12 cellular contexts compared by ENCODE assay signal in the genomic region with DNA sequence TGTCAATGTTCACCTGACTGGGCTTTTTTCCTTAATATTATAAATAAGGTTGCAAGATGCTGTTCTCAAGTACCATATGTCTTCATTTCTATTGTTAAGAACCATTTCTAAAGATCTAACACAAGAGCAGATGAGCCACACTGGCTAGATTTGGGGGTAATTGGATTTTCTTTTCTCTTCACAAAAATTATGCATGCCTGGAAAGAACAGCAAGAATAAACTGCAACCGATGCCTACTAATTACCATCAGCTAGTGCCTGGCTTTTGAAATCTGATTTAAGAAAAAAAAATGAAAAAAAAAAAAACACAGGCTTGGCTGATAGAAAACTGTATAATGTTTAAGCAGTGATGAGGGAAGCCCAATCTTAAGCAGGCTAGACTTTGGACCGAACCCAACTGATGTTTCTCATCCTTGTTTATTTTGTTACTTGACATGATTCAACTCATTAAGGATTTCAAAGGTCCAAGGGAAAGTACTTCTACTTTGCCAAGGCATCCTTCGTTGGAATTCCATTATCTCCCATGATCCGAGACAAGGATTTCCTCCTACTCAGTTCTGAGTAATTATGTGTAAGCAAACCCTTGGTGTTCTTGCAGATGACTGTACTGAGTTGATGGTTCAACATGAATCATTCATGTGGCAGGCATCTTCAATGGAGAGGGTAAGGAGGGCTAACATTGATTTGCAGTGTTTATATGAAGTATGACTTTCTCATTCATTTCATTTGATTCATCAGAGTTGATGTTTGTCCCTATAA.
DNase-seq lines count a peak whose midpoint lies in the region; ATAC-seq, FAIRE-seq and TF ChIP-seq lines count a peak whose summit lies in the region.
"Had no signal": no experiment of that assay in that cellular context is flagged by ENCODE, and none has a peak within 500 bp of the region (broad histone marks: within the 10 kb centered on the region; RNA-seq: fewer than 3 reads in every experiment).

No MANE protein-coding gene starts in this region.

- no peaks in the 10 kb centered on the region for H3K79me2 ChIP-seq in astrocyte (ENCODE audit: insufficient read depth, low read length)
- no peaks in the 10 kb centered on the region for H3K79me2 ChIP-seq in keratinocyte (ENCODE audit: control insufficient read depth, insufficient read depth, low read length)

- FAIRE-seq in astrocyte (lab: Jason Lieb, UNC) (peak; percentile 100), keratinocyte (lab: Jason Lieb, UNC) (peak; percentile 100)

- peak; percentile 94 for DNase-seq in MCF 10A (ENCODE audit: unreplicated experiment)
- DNase-seq in breast epithelium (ENCODE audit: low spot score in 2 of 2): no peak
- DNase-seq in astrocyte (ENCODE audit: low read depth): peak; percentile 100
- DNase-seq in keratinocyte (ENCODE audit: low read depth, low spot score): peak; percentile 90
- no peak for DNase-seq in activated naive CD4-positive, alpha-beta T cell treated with Interleukin-2 at 50 U/mL for 16 hours
- no peak for DNase-seq in DMS79 (lab: John Stamatoyannopoulos, UW)
- no peak for DNase-seq in Ammon's horn (ENCODE audit: low spot score)
- DNase-seq: activated CD4-positive, alpha-beta T cell treated with anti-CD3 and anti-CD28 coated beads for 48 hours; amygdala; NK-92 treated with Interleukin-12 subunit alpha and Interleukin-12 subunit beta, amount 100 ng/mL, for 24 hours had no signal

- CTCF ChIA-PET in MCF 10A (lab: Yijun Ruan, JAX): interaction anchor here (0.6 kb wide), 1 partner anchor 302 kb away, joined by 4 read pairs; no protein-coding TSS in a partner anchor

- H3K4me3 ChIP-seq in breast epithelium (no peak overlapping the region), astrocyte (ENCODE audit: insufficient read depth, low read depth, low read length) (no peak overlapping the region), keratinocyte (ENCODE audit: control insufficient read depth in 2 of 3, extremely low read depth in 1 of 3, insufficient read depth in 2 of 3, low read depth in 1 of 3, low read length in 3 of 3) (peak overlapping the region in 1 of 3 experiments; percentile 5)
- H3K4me3 ChIP-seq: skin epidermis had no signal

- no peaks in the 10 kb centered on the region for H3K4me1 ChIP-seq in breast epithelium
- peaks cover 35% of the 10 kb centered on the region for H3K4me1 ChIP-seq in astrocyte (ENCODE audit: insufficient read depth, low read length)
- peaks cover 42% of the 10 kb centered on the region for H3K4me1 ChIP-seq in keratinocyte (ENCODE audit: control insufficient read depth, extremely low read depth, insufficient read depth, low read length)

- no peaks in the 10 kb centered on the region for H3K9me1 ChIP-seq in keratinocyte (ENCODE audit: control insufficient read depth, extremely low read depth, insufficient read depth, low read length)

- no TSS peak for BruUV-seq in MCF 10A (replicated peaks; lab: Mats Ljungman, UMichigan)

- H3K4me2 ChIP-seq in astrocyte (ENCODE audit: low read length) (peak overlapping the region; percentile 50), keratinocyte (ENCODE audit: control insufficient read depth, extremely low read depth, insufficient read depth, low read depth, low read length) (peak overlapping the region; percentile 59)

- H3K27me3 Mint-ChIP-seq in MCF 10A (ENCODE audit: insufficient read depth, unreplicated experiment) (no peaks in the 10 kb centered on the region), astrocyte (ENCODE audit: low read depth, unreplicated experiment) (no peaks in the 10 kb centered on the region)

- H3K9ac ChIP-seq in astrocyte (ENCODE audit: low read length): peak overlapping the region; percentile 29
- no peak overlapping the region for H3K9ac ChIP-seq in keratinocyte (ENCODE audit: control insufficient read depth, extremely low read depth, insufficient read depth, low read length)

- TF ChIP-seq POLR2A in breast epithelium (IDR thresholded peaks at IDR 0.05): no peak

- H3K4me3 Mint-ChIP-seq in MCF 10A (ENCODE audit: unreplicated experiment) (no peak overlapping the region), astrocyte (ENCODE audit: unreplicated experiment) (peak overlapping the region; percentile 43)

- intact Hi-C loops in MCF 10A (cut with micrococcal nuclease) (loop anchor here (2.0 kb wide), 2 partner anchors 46 to 104 kb away; no protein-coding TSS in a partner anchor), breast epithelium (cut with DNase I; ENCODE audit: low total_unique reads) (no loop called here)

- H3K36me3 Mint-ChIP-seq in MCF 10A (ENCODE audit: insufficient read depth, unreplicated experiment): no peaks in the 10 kb centered on the region
- no peaks in the 10 kb centered on the region for H3K36me3 Mint-ChIP-seq in astrocyte (ENCODE audit: low read depth, unreplicated experiment)

- H3K27ac Mint-ChIP-seq in MCF 10A (ENCODE audit: low read depth, unreplicated experiment): no peak overlapping the region
- H3K27ac Mint-ChIP-seq in astrocyte (ENCODE audit: unreplicated experiment): peak overlapping the region; percentile 82

- H3K4me1 Mint-ChIP-seq in MCF 10A (ENCODE audit: insufficient read depth, unreplicated experiment) (peaks cover 19% of the 10 kb centered on the region), astrocyte (ENCODE audit: low read depth, unreplicated experiment) (peaks cover 45% of the 10 kb centered on the region)

- TF ChIP-seq CTCF in MCF 10A (IDR thresholded peaks at IDR 0.05; ENCODE audit: unreplicated experiment) (no peak), breast epithelium (IDR thresholded peaks at IDR 0.05) (no peak), astrocyte (IDR thresholded peaks at IDR 0.05; ENCODE audit: insufficient read depth, low read depth, low read length) (no peak), keratinocyte (optimal IDR thresholded peaks at IDR 0.05 in 1 of 3, IDR thresholded peaks at IDR 0.05 in 1 of 3, conservative IDR thresholded peaks at IDR 0.05 in 1 of 3; ENCODE audit: extremely low read depth in 1 of 3, insufficient read depth in 2 of 3, low read length in 3 of 3) (no peak)

- H3K9me3 Mint-ChIP-seq in MCF 10A (ENCODE audit: unreplicated experiment) (no peaks in the 10 kb centered on the region), astrocyte (ENCODE audit: unreplicated experiment) (no peaks in the 10 kb centered on the region)

- H3K27ac ChIP-seq in breast epithelium (no peak overlapping the region), astrocyte (ENCODE audit: low read depth, low read length) (peak overlapping the region; percentile 62), keratinocyte (ENCODE audit: control insufficient read depth, insufficient read depth, low read length) (peak overlapping the region; percentile 70)

- no peak for ATAC-seq in GM21717 (IDR thresholded peaks at IDR 0.05; ENCODE audit: unreplicated experiment)

- POLR2A ChIA-PET in MCF 10A (lab: Yijun Ruan, JAX): no interaction called here

- H2AFZ ChIP-seq in astrocyte (ENCODE audit: low read depth, low read length) (no peak overlapping the region), keratinocyte (ENCODE audit: control insufficient read depth, low read length) (no peak overlapping the region)

- H4K20me1 ChIP-seq in astrocyte (ENCODE audit: insufficient read depth, low read length): no peaks in the 10 kb centered on the region
- no peaks in the 10 kb centered on the region for H4K20me1 ChIP-seq in keratinocyte (ENCODE audit: control insufficient read depth, extremely low read depth, insufficient read depth, low read length)

- H3K36me3 ChIP-seq in breast epithelium: no peaks in the 10 kb centered on the region
- no peaks in the 10 kb centered on the region for H3K36me3 ChIP-seq in astrocyte (ENCODE audit: insufficient read depth, low read length)
- H3K36me3 ChIP-seq in keratinocyte (ENCODE audit: control insufficient read depth in 2 of 2, extremely low read depth in 1 of 2, insufficient read depth in 2 of 2, low read length in 2 of 2): no peaks in the 10 kb centered on the region

- dilution Hi-C loops in keratinocyte (cut with MboI; ENCODE audit: extremely low pct_ligation_motif_present, low sequenced_read_pairs): no loop called here

- H3K27me3 ChIP-seq in breast epithelium: no peaks in the 10 kb centered on the region
- no peaks in the 10 kb centered on the region for H3K27me3 ChIP-seq in astrocyte (ENCODE audit: insufficient read depth, low read length)
- no peaks in the 10 kb centered on the region for H3K27me3 ChIP-seq in keratinocyte (ENCODE audit: control insufficient read depth, extremely low read depth, insufficient read depth, low read length)

- H3K9me3 ChIP-seq in breast epithelium (no peaks in the 10 kb centered on the region), astrocyte (ENCODE audit: insufficient read depth, low read depth, low read length) (no peaks in the 10 kb centered on the region), keratinocyte (ENCODE audit: control insufficient read depth, low read depth, low read length) (no peaks in the 10 kb centered on the region)

Comparison
In these comparisons a context has a peak if more than half of its experiments do, and no peak if none do; other contexts are left out.
1. DNase-seq: peak in MCF 10A (single experiment), astrocyte (single experiment) and keratinocyte (single experiment); none in breast epithelium (0 of 2), activated naive CD4-positive, alpha-beta T cell treated with Interleukin-2 at 50 U/mL for 16 hours (single experiment), DMS79 (single experiment) and Ammon's horn (single experiment).
2. H3K27ac ChIP-seq: peak in astrocyte (single experiment) and keratinocyte (single experiment); none in breast epithelium (0 of 2).